Comparison of ENCODE assay signal across 8 cellular contexts in genomic region chr19:14563989-14564650, GRCh38. TPM values are rescaled to one million over a fixed set of nuclear protein-coding genes. Genes with fewer than 3 reads are reported as not detected.
DNase-seq lines count a peak whose midpoint lies in the region; ATAC-seq, FAIRE-seq and TF ChIP-seq lines count a peak whose summit lies in the region.

No MANE protein-coding gene starts in this region.

- WGBS in small intestine, 3 donors = 70 to 94% (median 79%) methylated on average over 20 to 33 of the region's 33 CpGs

- H3K27ac Mint-ChIP-seq in activated T-helper 1 cell treated with anti-CD3 and anti-CD28 coated beads, Interleukin-12 subunit alpha, Interleukin-12 subunit beta, Interleukin-2, Interleukin-4 antibody, amounts not matched to agents 30 ng/mL and 10 ng/mL and 1 ng/mL, durations not matched to agents 14 hours and 24 hours and 36 hours = no peak overlapping the region

- H3K27ac ChIP-seq in RWPE1 (peak overlapping the region; percentile 100), small intestine (ENCODE audit: low read depth in 1 of 2, low read length in 1 of 2) (peak overlapping the region in 1 of 2 donors; percentile 56)

- CTCF ChIA-PET in RWPE1 (lab: Yijun Ruan, JAX) = interaction anchor here (0.9 kb wide), 1 partner anchor 8 kb away, joined by 4 read pairs; the partner anchor contains the start of gene NDUFB7

- no peak for ATAC-seq in GM18870 (IDR thresholded peaks at IDR 0.05; ENCODE audit: unreplicated experiment)
- ATAC-seq in GM21619 (IDR thresholded peaks at IDR 0.05; ENCODE audit: unreplicated experiment) = no peak

- no peaks in the 10 kb centered on the region for H3K4me1 ChIP-seq in small intestine (ENCODE audit: control insufficient read depth in 2 of 2, insufficient read depth in 1 of 2, low read depth in 1 of 2, low read length in 1 of 2)

- no peak for TF ChIP-seq POLR2A in GM12892 (IDR thresholded peaks at IDR 0.05; ENCODE audit: low read depth, low read length)

- FAIRE-seq in GM12892 (lab: Jason Lieb, UNC) (no peak), small intestine (lab: Jason Lieb, UNC) (no peak)

- H3K27me3 ChIP-seq in small intestine (ENCODE audit: control insufficient read depth in 2 of 2, insufficient read depth in 2 of 2, low read length in 2 of 2) = no peaks in the 10 kb centered on the region

- no peaks in the 10 kb centered on the region for H3K27me3 Mint-ChIP-seq in activated T-helper 1 cell treated with anti-CD3 and anti-CD28 coated beads, Interleukin-12 subunit alpha, Interleukin-12 subunit beta, Interleukin-2, Interleukin-4 antibody, amounts not matched to agents 30 ng/mL and 10 ng/mL and 1 ng/mL, durations not matched to agents 14 hours and 24 hours and 36 hours (ENCODE audit: insufficient read depth)

- intact Hi-C loops in activated T-helper 1 cell treated with anti-CD3 and anti-CD28 coated beads, Interleukin-12 subunit alpha, Interleukin-12 subunit beta, Interleukin-2, Interleukin-4 antibody, amounts not matched to agents 30 ng/mL and 10 ng/mL and 1 ng/mL, durations not matched to agents 14 hours and 24 hours and 36 hours (cut with micrococcal nuclease) = no loop called here

- no peak overlapping the region for H3K4me3 Mint-ChIP-seq in activated T-helper 1 cell treated with anti-CD3 and anti-CD28 coated beads, Interleukin-12 subunit alpha, Interleukin-12 subunit beta, Interleukin-2, Interleukin-4 antibody, amounts not matched to agents 30 ng/mL and 10 ng/mL and 1 ng/mL, durations not matched to agents 14 hours and 24 hours and 36 hours

- H3K4me3 ChIP-seq in choroid plexus epithelial cell (ENCODE audit: low read depth, low read length) (no peak overlapping the region), small intestine (ENCODE audit: low read depth in 1 of 2, low read length in 2 of 2) (no peak overlapping the region)

- TF ChIP-seq CTCF in RWPE1 (conservative IDR thresholded peaks at IDR 0.05; ENCODE audit: low read depth) = no peak
- TF ChIP-seq CTCF in choroid plexus epithelial cell (conservative IDR thresholded peaks at IDR 0.05; ENCODE audit: low read depth, low read length) = no peak

- H3K36me3 ChIP-seq in small intestine (ENCODE audit: control insufficient read depth in 2 of 2, insufficient read depth in 2 of 2, low read length in 2 of 2) = peaks cover 0 to 10% of the 10 kb centered on the region in 2 donors

- H3K9me3 ChIP-seq in small intestine (ENCODE audit: control insufficient read depth, low read depth) = no peaks in the 10 kb centered on the region

- H3K9me3 Mint-ChIP-seq in activated T-helper 1 cell treated with anti-CD3 and anti-CD28 coated beads, Interleukin-12 subunit alpha, Interleukin-12 subunit beta, Interleukin-2, Interleukin-4 antibody, amounts not matched to agents 30 ng/mL and 10 ng/mL and 1 ng/mL, durations not matched to agents 14 hours and 24 hours and 36 hours = no peaks in the 10 kb centered on the region

- peaks cover 6% of the 10 kb centered on the region for H3K36me3 Mint-ChIP-seq in activated T-helper 1 cell treated with anti-CD3 and anti-CD28 coated beads, Interleukin-12 subunit alpha, Interleukin-12 subunit beta, Interleukin-2, Interleukin-4 antibody, amounts not matched to agents 30 ng/mL and 10 ng/mL and 1 ng/mL, durations not matched to agents 14 hours and 24 hours and 36 hours (ENCODE audit: low read depth)

- DNase-seq in GM12892 (ENCODE audit: insufficient read length) = peak; percentile 65
- peak; percentile 93 for DNase-seq in RWPE1 (ENCODE audit: low spot score)
- DNase-seq in choroid plexus epithelial cell (ENCODE audit: low read depth) = peak; percentile 33
- DNase-seq in small intestine = peak; percentile 50
- DNase-seq in NCI-H1417 (lab: John Stamatoyannopoulos, UW) = no peak
- no peak for DNase-seq in activated T-helper 1 cell treated with anti-CD3 and anti-CD28 coated beads, Interleukin-12 subunit alpha, Interleukin-12 subunit beta, Interleukin-2, Interleukin-4 antibody, amounts not matched to agents 30 ng/mL and 10 ng/mL and 1 ng/mL, durations not matched to agents 14 hours and 24 hours and 36 hours (ENCODE audit: low spot score)

- POLR2A ChIA-PET in RWPE1 (lab: Yijun Ruan, JAX; ENCODE audit: low non-redundant PET) = no interaction called here

- H3K4me1 Mint-ChIP-seq in activated T-helper 1 cell treated with anti-CD3 and anti-CD28 coated beads, Interleukin-12 subunit alpha, Interleukin-12 subunit beta, Interleukin-2, Interleukin-4 antibody, amounts not matched to agents 30 ng/mL and 10 ng/mL and 1 ng/mL, durations not matched to agents 14 hours and 24 hours and 36 hours (ENCODE audit: low read depth) = peaks cover 6% of the 10 kb centered on the region

RNA-seq across cellular contexts. Expression of gene NDUFB7, which starts 7.7 kb away (rescaled TPM):
- polyA plus RNA-seq in GM12892 (2012; ENCODE audit: missing spikeins) = 95.4 TPM
- 100 to 1,000 TPM; 597 to 818 (median 651) TPM for polyA plus RNA-seq in small intestine
- total RNA-seq in activated T-helper 1 cell treated with anti-CD3 and anti-CD28 coated beads, Interleukin-12 subunit alpha, Interleukin-12 subunit beta, Interleukin-2, Interleukin-4 antibody, amounts not matched to agents 30 ng/mL and 10 ng/mL and 1 ng/mL, durations not matched to agents 14 hours and 24 hours and 36 hours = 131 and 133 TPM in 2 replicates

RNA-seq across cellular contexts. Expression of gene CLEC17A, which starts 18.8 kb away (rescaled TPM):
- 67.4 TPM for polyA plus RNA-seq in GM12892 (2012; ENCODE audit: missing spikeins)
- under 1 TPM in 1 of 3 donors, not detected in 2; 0.55 TPM for polyA plus RNA-seq in small intestine
- 0.13 TPM in 1 of 2 replicates, not detected in the other for total RNA-seq in activated T-helper 1 cell treated with anti-CD3 and anti-CD28 coated beads, Interleukin-12 subunit alpha, Interleukin-12 subunit beta, Interleukin-2, Interleukin-4 antibody, amounts not matched to agents 30 ng/mL and 10 ng/mL and 1 ng/mL, durations not matched to agents 14 hours and 24 hours and 36 hours

RNA-seq across cellular contexts. Expression of gene TECR, which starts 34.7 kb away (rescaled TPM):
- polyA plus RNA-seq in GM12892 (2012; ENCODE audit: missing spikeins) = 29.1 TPM
- polyA plus RNA-seq in small intestine = 100 to 1,000 TPM; 147 to 234 (median 165) TPM
- 110 and 120 TPM in 2 replicates for total RNA-seq in activated T-helper 1 cell treated with anti-CD3 and anti-CD28 coated beads, Interleukin-12 subunit alpha, Interleukin-12 subunit beta, Interleukin-2, Interleukin-4 antibody, amounts not matched to agents 30 ng/mL and 10 ng/mL and 1 ng/mL, durations not matched to agents 14 hours and 24 hours and 36 hours

RNA-seq across cellular contexts. Expression of gene DNAJB1, which starts 45.9 kb away (rescaled TPM):
- 23.8 TPM for polyA plus RNA-seq in GM12892 (2012; ENCODE audit: missing spikeins)
- polyA plus RNA-seq in small intestine = 10 to 100 TPM; 39.4 to 45.3 (median 43.2) TPM
- 104 and 120 TPM in 2 replicates for total RNA-seq in activated T-helper 1 cell treated with anti-CD3 and anti-CD28 coated beads, Interleukin-12 subunit alpha, Interleukin-12 subunit beta, Interleukin-2, Interleukin-4 antibody, amounts not matched to agents 30 ng/mL and 10 ng/mL and 1 ng/mL, durations not matched to agents 14 hours and 24 hours and 36 hours

Comparison
In these comparisons a context has a peak if more than half of its experiments do, and no peak if none do; other contexts are left out.
1. DNase-seq: peak in GM12892 (single experiment), RWPE1 (single experiment), choroid plexus epithelial cell (single experiment) and small intestine (single experiment); none in NCI-H1417 (0 of 3) and activated T-helper 1 cell treated with anti-CD3 and anti-CD28 coated beads, Interleukin-12 subunit alpha, Interleukin-12 subunit beta, Interleukin-2, Interleukin-4 antibody, amounts not matched to agents 30 ng/mL and 10 ng/mL and 1 ng/mL, durations not matched to agents 14 hours and 24 hours and 36 hours (single experiment).